In the genomic region with DNA sequence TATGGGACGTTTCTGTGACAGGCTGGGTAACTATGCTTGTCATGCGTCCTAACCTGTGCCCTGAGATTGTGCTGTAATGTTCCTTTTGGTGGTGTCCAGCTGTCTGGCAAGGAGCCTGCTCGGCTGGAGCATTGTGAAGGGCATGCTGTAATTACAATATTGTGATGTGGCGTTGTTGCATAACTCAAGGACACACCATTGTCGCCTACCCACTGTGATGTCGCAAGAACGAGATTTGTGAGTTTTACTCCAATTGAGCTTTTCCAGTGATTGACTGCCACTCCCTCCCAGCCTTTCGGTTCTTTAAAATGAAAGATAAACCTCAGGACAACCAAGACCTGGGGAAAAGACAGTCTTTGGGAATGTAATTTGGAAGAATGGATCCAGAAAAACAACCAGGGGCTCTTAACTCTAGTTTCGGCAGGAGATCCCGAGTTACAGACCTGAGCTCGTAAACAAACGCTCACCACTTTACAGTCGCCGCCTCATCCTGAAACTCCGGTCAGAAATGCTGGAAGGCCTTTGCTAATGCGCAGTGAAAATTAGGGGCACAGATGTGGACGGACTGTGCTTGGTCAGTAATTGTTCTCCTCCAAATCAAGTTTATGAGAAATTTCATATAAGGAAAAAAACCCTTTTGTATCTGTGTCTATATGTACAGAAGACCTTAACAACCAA, we compare ENCODE assay signal across 12 cellular contexts. TPM values are rescaled to one million over a fixed set of nuclear protein-coding genes. Genes with fewer than 3 reads are reported as not detected.
DNase-seq lines count a peak whose midpoint lies in the region; FAIRE-seq and TF ChIP-seq lines count a peak whose summit lies in the region.
"Had no signal": no experiment of that assay in that cellular context is flagged by ENCODE, and none has a peak within 500 bp of the region (broad histone marks: within the 10 kb centered on the region; RNA-seq: fewer than 3 reads in every experiment).

No MANE protein-coding gene starts in this region.

- H3K36me3 Mint-ChIP-seq in progenitor cell of endocrine pancreas (ENCODE audit: insufficient read depth) = no peaks in the 10 kb centered on the region

- H3K36me3 ChIP-seq in adrenal gland (replicated peaks in 1 of 2) = no peaks in the 10 kb centered on the region
- H3K36me3 ChIP-seq in suprapubic skin = peaks cover 4% of the 10 kb centered on the region
- H3K36me3 ChIP-seq: neutrophil had no signal

- TF ChIP-seq CTCF in adrenal gland (IDR thresholded peaks at IDR 0.05) (no peak), suprapubic skin (IDR thresholded peaks at IDR 0.05) (no peak), D721Med (IDR thresholded peaks at IDR 0.05; ENCODE audit: insufficient read depth, missing control alignments) (no peak), progenitor cell of endocrine pancreas (IDR thresholded peaks at IDR 0.05; ENCODE audit: unreplicated experiment) (no peak)

- peaks cover 5 to 6% of the 10 kb centered on the region in 2 donors for H3K4me1 ChIP-seq in adrenal gland (replicated peaks in 1 of 2)
- H3K4me1 ChIP-seq in suprapubic skin = peaks cover 47% of the 10 kb centered on the region

- intact Hi-C loops in adrenal gland (cut with DNase I) = no loop called here

- H3K27ac ChIP-seq in adrenal gland (peak overlapping the region in 3 of 5 donors; percentile 56 to 80 (median 71)), suprapubic skin (peak overlapping the region; percentile 82)
- H3K27ac ChIP-seq: neutrophil, SK-N-MC had no signal

- 43 to 55% (median 49%) methylated on average over 17 of the region's 17 CpGs for WGBS in adrenal gland, 4 donors
- WGBS in suprapubic skin = 62% methylated on average over 17 of the region's 17 CpGs

- H3K27me3 Mint-ChIP-seq in progenitor cell of endocrine pancreas = no peaks in the 10 kb centered on the region

- no peak overlapping the region for H3K27ac Mint-ChIP-seq in progenitor cell of endocrine pancreas

- H3K4me3 Mint-ChIP-seq in progenitor cell of endocrine pancreas (ENCODE audit: low read depth) = no peak overlapping the region

- H3K27me3 ChIP-seq in adrenal gland (no peaks in the 10 kb centered on the region), suprapubic skin (no peaks in the 10 kb centered on the region)

- FAIRE-seq in D721Med (lab: Jason Lieb, UNC) = no peak
- FAIRE-seq: endothelial cell of umbilical vein had no signal

- TF ChIP-seq EP300 in suprapubic skin (IDR thresholded peaks at IDR 0.05) = no peak

- H3K9me3 Mint-ChIP-seq in progenitor cell of endocrine pancreas (ENCODE audit: low read depth) = no peaks in the 10 kb centered on the region

- DNase-seq in LHCN-M2 (ENCODE audit: low read depth) (peak; percentile 34), adrenal gland (peak; percentile 83 to 97 (median 94)), kidney tubule cell (ENCODE audit: low spot score) (peak; percentile 34), suprapubic skin (ENCODE audit: low spot score in 2 of 2) (no peak), D721Med (ENCODE audit: insufficient read length, low spot score) (no peak), progenitor cell of endocrine pancreas (ENCODE audit: low spot score, unreplicated experiment) (no peak), Ammon's horn (ENCODE audit: low spot score) (no peak)
- DNase-seq in stimulated activated CD4-positive, alpha-beta T cell treated with anti-CD3 and anti-CD28 coated beads, Interleukin-15, amount 100 ng/mL, for 24 hours = no peak
- DNase-seq: stimulated activated naive CD4-positive, alpha-beta T cell treated with Interleukin-2 at 50 U/mL for 16 hours had no signal

- no peaks in the 10 kb centered on the region for H3K9me3 ChIP-seq in adrenal gland (replicated peaks in 1 of 3)
- no peaks in the 10 kb centered on the region for H3K9me3 ChIP-seq in suprapubic skin
- H3K9me3 ChIP-seq: neutrophil had no signal

- TF ChIP-seq POLR2A in adrenal gland (IDR thresholded peaks at IDR 0.05) (peak in 1 of 2 donors; percentile 37), suprapubic skin (IDR thresholded peaks at IDR 0.05) (no peak)

- peaks cover 6% of the 10 kb centered on the region for H3K4me1 Mint-ChIP-seq in progenitor cell of endocrine pancreas (ENCODE audit: low read depth)

- H3K4me3 ChIP-seq in adrenal gland (peak overlapping the region in 1 of 4 donors; percentile 15), suprapubic skin (peak overlapping the region; percentile 43)
- H3K4me3 ChIP-seq: SK-N-MC had no signal

RNA-seq across cellular contexts. Expression of gene ZNF750, which starts 1.3 kb away (rescaled TPM):
- total RNA-seq in LHCN-M2 (2014; rRNA removed) = not detected in 2 replicates
- polyA plus RNA-seq in LHCN-M2 (2012) = 0.02 TPM
- under 1 TPM in 2 of 8 donors, not detected in 6; 0.07 to 0.14 TPM for total RNA-seq in adrenal gland
- polyA plus RNA-seq in adrenal gland = under 1 TPM in 2 of 3 donors, not detected in 1; 0.08 to 0.20 TPM
- total RNA-seq in suprapubic skin = 100 to 1,000 TPM; 117 to 353 (median 233) TPM
- 0.07 and 0.11 TPM in 2 replicates for total RNA-seq in progenitor cell of endocrine pancreas

Comparison
In these comparisons a context has a peak if more than half of its experiments do, and no peak if none do; other contexts are left out.
1. DNase-seq: peak in LHCN-M2 (single experiment), adrenal gland (7 of 7) and kidney tubule cell (single experiment); none in suprapubic skin (0 of 2), D721Med (single experiment), progenitor cell of endocrine pancreas (single experiment), stimulated activated CD4-positive, alpha-beta T cell treated with anti-CD3 and anti-CD28 coated beads, Interleukin-15, amount 100 ng/mL, for 24 hours (single experiment) and Ammon's horn (single experiment).
2. RNA of gene ZNF750, which starts 1.3 kb away (total RNA-seq): 117 to 353 TPM in suprapubic skin; 0.07 to 0.11 TPM in progenitor cell of endocrine pancreas, 0.07 to 0.14 TPM in adrenal gland and not detected in LHCN-M2; every median in the first group is over 100 times any median in the second.